Comparison of ENCODE assay signal across 29 cellular contexts in genomic region chr12:93341409-93342044, GRCh38.
"Had no signal": no experiment of that assay in that cellular context is flagged by ENCODE, and none has a peak within 500 bp of the region (broad histone marks: within the 10 kb centered on the region; RNA-seq: fewer than 3 reads in every experiment).

No MANE protein-coding gene starts in this region.

- H3K36me3 Mint-ChIP-seq: activated CD8-positive, alpha-beta memory T cell treated with anti-CD3 and anti-CD28 coated beads, Interleukin-2, amount 10 ng/mL, durations not matched to agents 7 days and 5 days; activated naive CD8-positive, alpha-beta T cell treated with anti-CD3 and anti-CD28 coated beads, Interleukin-2, amount 10 ng/mL, durations not matched to agents 7 days and 5 days; mesothelial cell of epicardium; naive B cell had no signal

- H3K9me3 ChIP-seq: esophagus squamous epithelium, heart right ventricle, neutrophil, testis, transverse colon had no signal

- H3K4me3 Mint-ChIP-seq: activated CD4-positive, alpha-beta T cell treated with anti-CD3 and anti-CD28 coated beads for 36 hours; activated CD8-positive, alpha-beta memory T cell treated with anti-CD3 and anti-CD28 coated beads, Interleukin-2, amount 10 ng/mL, durations not matched to agents 7 days and 5 days; activated CD8-positive, alpha-beta T cell treated with anti-CD3 and anti-CD28 coated beads, Interleukin-2, amount 10 ng/mL, durations not matched to agents 7 days and 5 days; activated naive CD4-positive, alpha-beta T cell treated with anti-CD3 and anti-CD28 coated beads for 36 hours; activated naive CD8-positive, alpha-beta T cell treated with anti-CD3 and anti-CD28 coated beads, Interleukin-2, amount 10 ng/mL, durations not matched to agents 7 days and 5 days; activated T-cell treated with anti-CD3 and anti-CD28 coated beads, Interleukin-2, amount 50 U/mL, for 72 hours; mesothelial cell of epicardium; naive B cell; nephron progenitor cell; T-helper 17 cell had no signal

- H3K27me3 Mint-ChIP-seq: activated CD8-positive, alpha-beta memory T cell treated with anti-CD3 and anti-CD28 coated beads, Interleukin-2, amount 10 ng/mL, durations not matched to agents 7 days and 5 days had no signal

- H3K27me3 ChIP-seq: esophagus squamous epithelium, heart right ventricle, neutrophil, testis, transverse colon had no signal

- DNase-seq: activated CD4-positive, alpha-beta T cell treated with anti-CD3 and anti-CD28 coated beads for 36 hours; activated CD4-positive, CD25-positive, alpha-beta regulatory T cell; activated CD8-positive, alpha-beta memory T cell treated with anti-CD3 and anti-CD28 coated beads, Interleukin-2, amount 10 ng/mL, durations not matched to agents 7 days and 5 days; activated CD8-positive, alpha-beta T cell treated with anti-CD3 and anti-CD28 coated beads, Interleukin-2, amount 10 ng/mL, durations not matched to agents 7 days and 5 days; activated naive CD4-positive, alpha-beta T cell treated with anti-CD3 and anti-CD28 coated beads for 36 hours; activated naive CD8-positive, alpha-beta T cell treated with anti-CD3 and anti-CD28 coated beads, Interleukin-2, amount 10 ng/mL, durations not matched to agents 7 days and 5 days; activated T-cell treated with anti-CD3 and anti-CD28 coated beads for 4 hours; activated T-cell treated with anti-CD3 and anti-CD28 coated beads, Interleukin-2, amount 50 U/mL, for 72 hours; amniotic stem cell; central memory CD4-positive, alpha-beta T cell; dermis blood vessel endothelial cell; effector CD4-positive, alpha-beta T cell; esophagus squamous epithelium; foreskin melanocyte; heart right ventricle; mammary epithelial cell; naive B cell; nephron progenitor cell; stimulated activated CD4-positive, alpha-beta T cell treated with anti-CD3 and anti-CD28 coated beads, Interleukin-12 subunit alpha, Interleukin-12 subunit beta, amount 100 ng/mL, for 4 hours; stimulated activated CD4-positive, alpha-beta T cell treated with anti-CD3 and anti-CD28 coated beads, Interleukin-4, amount 100 ng/mL, for 1 hour; stimulated activated naive CD8-positive, alpha-beta T cell treated with anti-CD3 and anti-CD28 coated beads, Interleukin-15, Interleukin-2, amounts not matched to agents 100 U/mL and 50 U/mL, for 24 hours; T-helper 17 cell; T1000; testis; transverse colon had no signal

- H3K36me3 ChIP-seq: esophagus squamous epithelium, heart right ventricle, neutrophil, transverse colon had no signal

- ATAC-seq: activated CD4-positive, alpha-beta T cell treated with anti-CD3 and anti-CD28 coated beads for 36 hours; activated CD8-positive, alpha-beta memory T cell treated with anti-CD3 and anti-CD28 coated beads, Interleukin-2, amount 10 ng/mL, durations not matched to agents 7 days and 5 days; activated CD8-positive, alpha-beta T cell treated with anti-CD3 and anti-CD28 coated beads, Interleukin-2, amount 10 ng/mL, durations not matched to agents 7 days and 5 days; activated T-cell treated with anti-CD3 and anti-CD28 coated beads, Interleukin-2, amount 50 U/mL, for 72 hours; sciatic nerve; stimulated activated naive CD8-positive, alpha-beta T cell treated with anti-CD3 and anti-CD28 coated beads, Interleukin-15, Interleukin-2, amounts not matched to agents 100 U/mL and 50 U/mL, for 24 hours; T-helper 17 cell had no signal

- H3K27ac ChIP-seq: esophagus squamous epithelium, heart right ventricle, neutrophil, skin epidermis, testis, transverse colon had no signal

- H3K4me1 Mint-ChIP-seq: activated CD4-positive, alpha-beta T cell treated with anti-CD3 and anti-CD28 coated beads for 36 hours; activated CD8-positive, alpha-beta memory T cell treated with anti-CD3 and anti-CD28 coated beads, Interleukin-2, amount 10 ng/mL, durations not matched to agents 7 days and 5 days; activated naive CD8-positive, alpha-beta T cell treated with anti-CD3 and anti-CD28 coated beads, Interleukin-2, amount 10 ng/mL, durations not matched to agents 7 days and 5 days; T-helper 17 cell had no signal

- H3K27ac Mint-ChIP-seq: activated CD4-positive, alpha-beta T cell treated with anti-CD3 and anti-CD28 coated beads for 36 hours; activated CD8-positive, alpha-beta memory T cell treated with anti-CD3 and anti-CD28 coated beads, Interleukin-2, amount 10 ng/mL, durations not matched to agents 7 days and 5 days; activated CD8-positive, alpha-beta T cell treated with anti-CD3 and anti-CD28 coated beads, Interleukin-2, amount 10 ng/mL, durations not matched to agents 7 days and 5 days; activated naive CD4-positive, alpha-beta T cell treated with anti-CD3 and anti-CD28 coated beads for 36 hours; activated naive CD8-positive, alpha-beta T cell treated with anti-CD3 and anti-CD28 coated beads, Interleukin-2, amount 10 ng/mL, durations not matched to agents 7 days and 5 days; activated T-cell treated with anti-CD3 and anti-CD28 coated beads, Interleukin-2, amount 50 U/mL, for 72 hours; mesothelial cell of epicardium; nephron progenitor cell; T-helper 17 cell had no signal

- H3K9me3 Mint-ChIP-seq: activated naive CD4-positive, alpha-beta T cell treated with anti-CD3 and anti-CD28 coated beads for 36 hours; activated naive CD8-positive, alpha-beta T cell treated with anti-CD3 and anti-CD28 coated beads, Interleukin-2, amount 10 ng/mL, durations not matched to agents 7 days and 5 days; activated T-cell treated with anti-CD3 and anti-CD28 coated beads, Interleukin-2, amount 50 U/mL, for 72 hours; mesothelial cell of epicardium; naive B cell; nephron progenitor cell had no signal

- H3K4me1 ChIP-seq: esophagus squamous epithelium, testis, transverse colon had no signal

- H3K4me3 ChIP-seq: esophagus squamous epithelium, heart right ventricle, skin epidermis, testis, transverse colon had no signal
